20 cellular contexts compared by ENCODE assay signal in genomic region chr5:156124713-156125112, GRCh38.
DNase-seq lines count a peak whose midpoint lies in the region; ATAC-seq and TF ChIP-seq lines count a peak whose summit lies in the region.
"Had no signal": no experiment of that assay in that cellular context is flagged by ENCODE, and none has a peak within 500 bp of the region (broad histone marks: within the 10 kb centered on the region; RNA-seq: fewer than 3 reads in every experiment).

No MANE protein-coding gene starts in this region.

- H3K9ac ChIP-seq in mesenchymal stem cell (ENCODE audit: low read length), result no peak overlapping the region
- H3K9ac ChIP-seq: BLaER1 had no signal

- H3K36me3 Mint-ChIP-seq in stimulated activated naive B cell treated with anti-CD40 and anti-IgM and Interleukin-4, amounts not matched to agents 10 μg/mL and 1 μg/mL and 100 μg/mL, for 72 hours, result no peaks in the 10 kb centered on the region
- H3K36me3 Mint-ChIP-seq: CD4-positive, CD25-positive, alpha-beta regulatory T cell; CD8-positive, alpha-beta T cell had no signal

- no peak overlapping the region for H2BK12ac ChIP-seq in mesenchymal stem cell (ENCODE audit: low read length in 2 of 2)

- H3K9me3 ChIP-seq in mesenchymal stem cell (ENCODE audit: control insufficient read depth, low read length), result no peaks in the 10 kb centered on the region
- H3K9me3 ChIP-seq in prostate gland, result no peaks in the 10 kb centered on the region
- H3K9me3 ChIP-seq: BLaER1, Caco-2 had no signal

- H2AK5ac ChIP-seq in mesenchymal stem cell (ENCODE audit: low read length, severe bottlenecking), result no peak overlapping the region

- no peak overlapping the region for H3K4me3 Mint-ChIP-seq in stimulated activated naive B cell treated with anti-CD40 and anti-IgM and Interleukin-4, amounts not matched to agents 10 μg/mL and 1 μg/mL and 100 μg/mL, for 72 hours
- H3K4me3 Mint-ChIP-seq: B cell; CD4-positive, CD25-positive, alpha-beta regulatory T cell; CD8-positive, alpha-beta T cell; GM23338; H9 had no signal

- H3K79me1 ChIP-seq in mesenchymal stem cell (replicated peaks; ENCODE audit: low read length, poor library complexity, severe bottlenecking), result no peaks in the 10 kb centered on the region

- H2BK15ac ChIP-seq in mesenchymal stem cell (ENCODE audit: low read depth, poor library complexity, severe bottlenecking), result no peak overlapping the region

- H3K27ac Mint-ChIP-seq in stimulated activated naive B cell treated with anti-CD40 and anti-IgM and Interleukin-4, amounts not matched to agents 10 μg/mL and 1 μg/mL and 100 μg/mL, for 72 hours, result no peak overlapping the region
- H3K27ac Mint-ChIP-seq: B cell; CD4-positive, CD25-positive, alpha-beta regulatory T cell; CD8-positive, alpha-beta T cell; GM23338; H9 had no signal

- H3K36me3 ChIP-seq in mesenchymal stem cell (ENCODE audit: control insufficient read depth in 1 of 2, insufficient read depth in 2 of 2, low read depth in 1 of 2, low read length in 2 of 2) (no peaks in the 10 kb centered on the region), prostate gland (no peaks in the 10 kb centered on the region)
- H3K36me3 ChIP-seq: BLaER1 had no signal

- H3K27ac ChIP-seq in mesenchymal stem cell (ENCODE audit: low read length, poor library complexity, severe bottlenecking) (no peak overlapping the region), prostate gland (no peak overlapping the region)
- H3K27ac ChIP-seq: BLaER1, C4-2B had no signal

- no peak overlapping the region for H4K91ac ChIP-seq in mesenchymal stem cell (ENCODE audit: low read length)

- intact Hi-C loops in prostate gland (cut with DNase I), result no loop called here

- H3K4me2 ChIP-seq in mesenchymal stem cell (ENCODE audit: low read length, poor library complexity, severe bottlenecking), result no peak overlapping the region
- H3K4me2 ChIP-seq: BLaER1, GM23338 had no signal

- H3K27me3 ChIP-seq in mesenchymal stem cell (ENCODE audit: control insufficient read depth in 1 of 2, insufficient read depth in 1 of 2, low read length in 2 of 2) (no peaks in the 10 kb centered on the region), prostate gland (replicated peaks; ENCODE audit: insufficient read depth) (no peaks in the 10 kb centered on the region)
- H3K27me3 ChIP-seq: BLaER1 had no signal

- no peak overlapping the region for H3K23ac ChIP-seq in mesenchymal stem cell (ENCODE audit: low read length in 2 of 2)

- H3K4me3 ChIP-seq in fibroblast of mammary gland (ENCODE audit: control insufficient read depth, low read depth, low read length) (no peak overlapping the region), mesenchymal stem cell (ENCODE audit: insufficient read depth in 1 of 2, low read depth in 1 of 2, low read length in 2 of 2) (no peak overlapping the region), prostate gland (no peak overlapping the region)
- H3K4me3 ChIP-seq: BLaER1, GM12878, GM23338 had no signal

- no peak overlapping the region for H2BK120ac ChIP-seq in mesenchymal stem cell (ENCODE audit: low read depth, low read length)

- no peak overlapping the region for H2AFZ ChIP-seq in mesenchymal stem cell (ENCODE audit: low read depth, low read length)
- H2AFZ ChIP-seq: GM23338 had no signal

- no peak overlapping the region for H2BK5ac ChIP-seq in mesenchymal stem cell (ENCODE audit: low read depth, low read length, poor library complexity, severe bottlenecking)

- ATAC-seq in stimulated activated naive B cell treated with anti-CD40 and anti-IgM and Interleukin-4, amounts not matched to agents 10 μg/mL and 1 μg/mL and 100 μg/mL, for 72 hours (replicated peaks), result no peak
- ATAC-seq in HG02571 (IDR thresholded peaks at IDR 0.05; ENCODE audit: unreplicated experiment), result no peak
- ATAC-seq: CD8-positive, alpha-beta T cell; GM12878; GM23338; HCT116 had no signal

- TF ChIP-seq CTCF in fibroblast of mammary gland (conservative IDR thresholded peaks at IDR 0.05; ENCODE audit: control insufficient read depth, insufficient read depth, low read depth, low read length), result no peak
- no peak for TF ChIP-seq CTCF in prostate gland (IDR thresholded peaks at IDR 0.05)

- H3K14ac ChIP-seq in mesenchymal stem cell (ENCODE audit: low read length in 2 of 2), result no peak overlapping the region

- no peak overlapping the region for H4K8ac ChIP-seq in mesenchymal stem cell (ENCODE audit: low read length)

- H3K4ac ChIP-seq in mesenchymal stem cell (ENCODE audit: low read depth in 1 of 2, low read length in 2 of 2), result no peak overlapping the region

- WGBS in mesenchymal stem cell, result 94% methylated on average over 1 of the region's 1 CpG
- 0% methylated on average over 1 of the region's 1 CpG for WGBS in prostate gland

- no peak overlapping the region for H3K18ac ChIP-seq in mesenchymal stem cell (ENCODE audit: low read depth in 1 of 2, low read length in 2 of 2)

- DNase-seq in EH (ENCODE audit: low read depth), result peak; percentile 24
- DNase-seq in fibroblast of mammary gland (ENCODE audit: low read depth), result peak; percentile 20
- peak; percentile 36 for DNase-seq in mesenchymal stem cell
- DNase-seq in prostate gland (ENCODE audit: low spot score), result no peak
- no peak for DNase-seq in stimulated activated naive B cell treated with anti-CD40 and anti-IgM and Interleukin-4, amounts not matched to agents 10 μg/mL and 1 μg/mL and 100 μg/mL, for 72 hours
- DNase-seq: Caco-2; CD4-positive, CD25-positive, alpha-beta regulatory T cell; CD8-positive, alpha-beta T cell; DMS153; DND-41; EL; GDM1; H9 had no signal

- H3K4me1 Mint-ChIP-seq in stimulated activated naive B cell treated with anti-CD40 and anti-IgM and Interleukin-4, amounts not matched to agents 10 μg/mL and 1 μg/mL and 100 μg/mL, for 72 hours, result no peaks in the 10 kb centered on the region
- H3K4me1 Mint-ChIP-seq: B cell; CD4-positive, CD25-positive, alpha-beta regulatory T cell; GM23338; H9 had no signal

- TF ChIP-seq POLR2A in prostate gland (IDR thresholded peaks at IDR 0.05), result no peak

- peaks cover 0 to under 1% of the 10 kb centered on the region in 2 donors for H3K27me3 Mint-ChIP-seq in stimulated activated naive B cell treated with anti-CD40 and anti-IgM and Interleukin-4, amounts not matched to agents 10 μg/mL and 1 μg/mL and 100 μg/mL, for 72 hours

- H3K9me3 Mint-ChIP-seq in stimulated activated naive B cell treated with anti-CD40 and anti-IgM and Interleukin-4, amounts not matched to agents 10 μg/mL and 1 μg/mL and 100 μg/mL, for 72 hours, result peaks cover 0 to 3% of the 10 kb centered on the region in 2 donors
- H3K9me3 Mint-ChIP-seq: CD8-positive, alpha-beta T cell; GM23338; H9 had no signal

- H3K4me1 ChIP-seq in mesenchymal stem cell (ENCODE audit: control insufficient read depth, insufficient read depth, low read depth, low read length) (no peaks in the 10 kb centered on the region), prostate gland (replicated peaks) (no peaks in the 10 kb centered on the region)

Comparison
In these comparisons a context has a peak if more than half of its experiments do, and no peak if none do; other contexts are left out.
1. DNase-seq: peak in EH (single experiment), fibroblast of mammary gland (single experiment) and mesenchymal stem cell (single experiment); none in prostate gland (single experiment) and stimulated activated naive B cell treated with anti-CD40 and anti-IgM and Interleukin-4, amounts not matched to agents 10 μg/mL and 1 μg/mL and 100 μg/mL, for 72 hours (single experiment).